Comparison of ENCODE assay signal across 8 cellular contexts in the genomic region with DNA sequence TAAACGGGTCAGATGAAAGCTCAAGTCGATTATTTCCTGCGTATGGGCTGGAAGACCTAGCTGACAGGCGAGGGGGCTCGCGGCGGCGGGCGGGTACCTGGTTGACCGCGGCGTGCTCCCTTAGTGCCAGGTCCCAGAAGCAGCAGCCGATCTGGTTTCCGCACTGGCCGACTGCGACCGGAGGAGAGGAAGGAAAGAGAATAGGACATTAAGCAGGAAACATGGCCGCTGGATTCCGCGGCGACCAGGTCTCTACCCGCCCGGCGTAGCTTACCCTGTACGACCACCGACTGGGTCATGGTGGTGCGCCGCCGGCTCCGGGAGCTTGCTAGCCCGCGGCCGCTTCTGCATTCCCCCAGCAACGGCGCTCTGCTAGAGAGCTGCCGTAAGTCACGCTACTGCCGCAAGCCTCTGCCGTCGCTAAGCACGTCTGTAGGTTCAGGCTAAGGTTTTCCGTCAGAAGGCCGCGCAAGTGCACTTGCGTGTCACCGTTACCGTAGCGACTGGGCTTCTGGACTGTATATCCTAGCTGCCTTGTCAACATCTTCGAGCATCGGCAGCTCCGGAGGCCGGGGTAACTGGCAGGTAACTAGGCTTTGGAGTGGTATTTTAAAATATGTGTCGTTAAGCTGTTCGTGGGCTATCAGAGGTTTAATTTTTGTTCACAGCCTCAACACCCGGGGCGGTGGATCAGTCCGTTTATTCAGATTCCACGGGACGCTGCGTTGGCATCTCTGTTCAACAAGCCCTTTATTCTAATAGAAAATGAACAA.
DNase-seq lines count a peak whose midpoint lies in the region; ATAC-seq and TF ChIP-seq lines count a peak whose summit lies in the region.

A gene with protein sequence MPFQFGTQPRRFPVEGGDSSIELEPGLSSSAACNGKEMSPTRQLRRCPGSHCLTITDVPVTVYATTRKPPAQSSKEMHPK (plus strand): TSS at position 456 of the 773 bp plus-strand sequence. CDS start 11,693 bp downstream, outside the sequence.
A gene with protein sequence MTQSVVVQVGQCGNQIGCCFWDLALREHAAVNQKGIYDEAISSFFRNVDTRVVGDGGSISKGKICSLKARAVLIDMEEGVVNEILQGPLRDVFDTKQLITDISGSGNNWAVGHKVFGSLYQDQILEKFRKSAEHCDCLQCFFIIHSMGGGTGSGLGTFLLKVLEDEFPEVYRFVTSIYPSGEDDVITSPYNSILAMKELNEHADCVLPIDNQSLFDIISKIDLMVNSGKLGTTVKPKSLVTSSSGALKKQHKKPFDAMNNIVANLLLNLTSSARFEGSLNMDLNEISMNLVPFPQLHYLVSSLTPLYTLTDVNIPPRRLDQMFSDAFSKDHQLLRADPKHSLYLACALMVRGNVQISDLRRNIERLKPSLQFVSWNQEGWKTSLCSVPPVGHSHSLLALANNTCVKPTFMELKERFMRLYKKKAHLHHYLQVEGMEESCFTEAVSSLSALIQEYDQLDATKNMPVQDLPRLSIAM (minus strand): TSS at position 347 of the 773 bp plus-strand sequence. CDS start 48 bp downstream, at position 299.

- DNase-seq in AML-193 (lab: John Stamatoyannopoulos, UW): peak; percentile 97 to 100
- DNase-seq in NCI-H446 (lab: John Stamatoyannopoulos, UW): peak; percentile 77 to 95
- DNase-seq in activated CD4-positive, CD25-positive, alpha-beta regulatory T cell treated with anti-CD3 and anti-CD28 coated beads, Interleukin-2, amount 50 U/mL, for 72 hours: peak; percentile 84
- peak; percentile 99 for DNase-seq in choroid plexus epithelial cell (ENCODE audit: low read depth)
- DNase-seq in kidney glomerular epithelial cell (lab: John Stamatoyannopoulos, UW): peak; percentile 97
- DNase-seq in stimulated activated CD4-positive, alpha-beta T cell treated with anti-CD3 and anti-CD28 coated beads, Interleukin-1b, Interleukin-23, amount 100 ng/mL, for 1 hour (ENCODE audit: low read depth in 2 of 2): peak; percentile 58 to 68

- peak; percentile 98 for ATAC-seq in GM19035 (IDR thresholded peaks at IDR 0.05; ENCODE audit: unreplicated experiment)
- ATAC-seq in HG03342 (IDR thresholded peaks at IDR 0.05; ENCODE audit: unreplicated experiment): peak; percentile 97

- H3K4me3 ChIP-seq in choroid plexus epithelial cell (ENCODE audit: low read depth, low read length): peak within 1 kb of the TSS; percentile 87

- TF ChIP-seq CTCF in choroid plexus epithelial cell (conservative IDR thresholded peaks at IDR 0.05; ENCODE audit: low read depth, low read length): no peak

Comparison
In these comparisons a context has a peak if more than half of its experiments do, and no peak if none do; other contexts are left out.
1. Peak in every context shown above with its lines: DNase-seq, ATAC-seq and H3K4me3 ChIP-seq.